Comparison of ENCODE assay signal across 1 cellular context in genomic region chr13:99282264-99283231, GRCh38.
TF ChIP-seq lines count a peak whose summit lies in the region.

No MANE protein-coding gene starts in this region.

TF ChIP-seq in GM12878, 131 proteins besides CTCF, POLR2A, EP300 and RAD21 (continued from another document):
- no peak for TF ChIP-seq E4F1 (IDR thresholded peaks at IDR 0.05; ENCODE audit: borderline replicate concordance, partially characterized antibody)
- no peak for TF ChIP-seq TBL1XR1 (IDR thresholded peaks at IDR 0.05; ENCODE audit: low read depth, low read length)
- TF ChIP-seq SKIL (IDR thresholded peaks at IDR 0.05; ENCODE audit: low read depth, poor library complexity, severe bottlenecking): peak; percentile 88
- TF ChIP-seq ZZZ3 (IDR thresholded peaks at IDR 0.05; ENCODE audit: control insufficient read depth, insufficient read length, low read depth): no peak
- no peak for TF ChIP-seq CHD1 (IDR thresholded peaks at IDR 0.05; ENCODE audit: low read depth, low read length)
- TF ChIP-seq HDGF (IDR thresholded peaks at IDR 0.05): no peak
- TF ChIP-seq LARP7 (IDR thresholded peaks at IDR 0.05): no peak
- no peak for TF ChIP-seq EZH2 (IDR thresholded peaks at IDR 0.05; ENCODE audit: borderline replicate concordance, control insufficient read depth, low read depth, low read length)
- TF ChIP-seq CHD4 (IDR thresholded peaks at IDR 0.05): 0 out of 2 replicates have a peak, but pooled peaks have one; percentile 49
- TF ChIP-seq ZBTB40 (IDR thresholded peaks at IDR 0.05; ENCODE audit: borderline replicate concordance): no peak
